In genomic region chr15:71275566-71276354, GRCh38 we compare ENCODE assay signal across 15 cellular contexts.
DNase-seq lines count a peak whose midpoint lies in the region; ATAC-seq and TF ChIP-seq lines count a peak whose summit lies in the region.
"Had no signal": no experiment of that assay in that cellular context is flagged by ENCODE, and none has a peak within 500 bp of the region (broad histone marks: within the 10 kb centered on the region; RNA-seq: fewer than 3 reads in every experiment).

No MANE protein-coding gene starts in this region.

- no peaks in the 10 kb centered on the region for H3K27me3 Mint-ChIP-seq in MCF 10A (ENCODE audit: insufficient read depth, unreplicated experiment)
- H3K27me3 Mint-ChIP-seq in nephron (ENCODE audit: low read depth) = no peaks in the 10 kb centered on the region

- H3K9me3 Mint-ChIP-seq in MCF 10A (ENCODE audit: unreplicated experiment) (no peaks in the 10 kb centered on the region), nephron (peaks cover 4% of the 10 kb centered on the region)
- H3K9me3 Mint-ChIP-seq: activated naive CD8-positive, alpha-beta T cell treated with anti-CD3 and anti-CD28 coated beads, Interleukin-2, amount 10 ng/mL, durations not matched to agents 7 days and 5 days; CD4-positive, CD25-positive, alpha-beta regulatory T cell had no signal

- TF ChIP-seq CTCF in MCF 10A (IDR thresholded peaks at IDR 0.05; ENCODE audit: unreplicated experiment) (no peak), nephron (IDR thresholded peaks at IDR 0.05; ENCODE audit: unreplicated experiment in 3 of 3) (no peak)

- H3K4me3 ChIP-seq in ACC112 (ENCODE audit: low read depth, low read length) = no peak overlapping the region
- H3K4me3 ChIP-seq: esophagus muscularis mucosa had no signal

- H2AFZ ChIP-seq in ACC112 (ENCODE audit: low read length, unreplicated experiment) = no peak overlapping the region

- peaks cover 56% of the 10 kb centered on the region for H3K4me1 Mint-ChIP-seq in MCF 10A (ENCODE audit: insufficient read depth, unreplicated experiment)
- peaks cover 61% of the 10 kb centered on the region for H3K4me1 Mint-ChIP-seq in nephron
- H3K4me1 Mint-ChIP-seq: activated naive CD8-positive, alpha-beta T cell treated with anti-CD3 and anti-CD28 coated beads, Interleukin-2, amount 10 ng/mL, durations not matched to agents 7 days and 5 days; CD4-positive, CD25-positive, alpha-beta regulatory T cell had no signal

- intact Hi-C loops in MCF 10A (cut with micrococcal nuclease) = no loop called here

- peaks cover 4% of the 10 kb centered on the region for H3K79me2 ChIP-seq in ACC112 (ENCODE audit: control insufficient read depth, insufficient read depth, low read length, unreplicated experiment)

- ATAC-seq in GM21390 (IDR thresholded peaks at IDR 0.05; ENCODE audit: unreplicated experiment) = no peak

- H3K4me1 ChIP-seq in ACC112 (ENCODE audit: control insufficient read depth, insufficient read depth, low read length, unreplicated experiment) = peaks cover 65% of the 10 kb centered on the region

- H3K27ac ChIP-seq in ACC112 (ENCODE audit: low read depth, low read length) = peak overlapping the region; percentile 69
- H3K27ac ChIP-seq: esophagus muscularis mucosa, KMS-11 had no signal

- POLR2A ChIA-PET in MCF 10A (lab: Yijun Ruan, JAX) = interaction anchor here (0.6 to 0.9 kb wide), 2 partner anchors 19 to 122 kb away, joined by 3 read pairs; no protein-coding TSS in a partner anchor

- H3K27me3 ChIP-seq in ACC112 (ENCODE audit: insufficient read depth, low read length) = no peaks in the 10 kb centered on the region
- H3K27me3 ChIP-seq: esophagus muscularis mucosa had no signal

- BruUV-seq in MCF 10A (replicated peaks; lab: Mats Ljungman, UMichigan) = no TSS peak

- DNase-seq in NOMO-1 treated with DMSO at 0.1 percent for 48 hours (lab: John Stamatoyannopoulos, UW; ENCODE audit: unreplicated experiment) (peak; percentile 12), MCF 10A (ENCODE audit: unreplicated experiment) (no peak), NCI-H1092 treated with DMSO at 0.1 percent for 48 hours (lab: John Stamatoyannopoulos, UW) (no peak), NCI-H2029 (lab: John Stamatoyannopoulos, UW) (no peak), NCI-H510A treated with DMSO at 0.1 percent for 48 hours (lab: John Stamatoyannopoulos, UW) (no peak)
- DNase-seq: activated naive CD8-positive, alpha-beta T cell treated with anti-CD3 and anti-CD28 coated beads, Interleukin-2, amount 10 ng/mL, durations not matched to agents 7 days and 5 days; caudate nucleus; CD4-positive, CD25-positive, alpha-beta regulatory T cell; NCI-H1105 treated with DMSO at 0.1 percent for 48 hours; NCI-H526 treated with DMSO at 0.1 percent for 48 hours had no signal

- H3K36me3 Mint-ChIP-seq in MCF 10A (ENCODE audit: insufficient read depth, unreplicated experiment) (no peaks in the 10 kb centered on the region), nephron (ENCODE audit: low read depth) (no peaks in the 10 kb centered on the region)
- H3K36me3 Mint-ChIP-seq: activated naive CD8-positive, alpha-beta T cell treated with anti-CD3 and anti-CD28 coated beads, Interleukin-2, amount 10 ng/mL, durations not matched to agents 7 days and 5 days; CD4-positive, CD25-positive, alpha-beta regulatory T cell had no signal

- H3K4me3 Mint-ChIP-seq in MCF 10A (ENCODE audit: unreplicated experiment) (no peak overlapping the region), nephron (no peak overlapping the region)
- H3K4me3 Mint-ChIP-seq: activated naive CD8-positive, alpha-beta T cell treated with anti-CD3 and anti-CD28 coated beads, Interleukin-2, amount 10 ng/mL, durations not matched to agents 7 days and 5 days; CD4-positive, CD25-positive, alpha-beta regulatory T cell had no signal

- CTCF ChIA-PET in MCF 10A (lab: Yijun Ruan, JAX) = interaction anchor here (0.6 to 0.9 kb wide), 3 partner anchors 13 to 159 kb away, joined by 3 to 4 read pairs (median 3); no protein-coding TSS in a partner anchor

- H3K27ac Mint-ChIP-seq in MCF 10A (ENCODE audit: low read depth, unreplicated experiment) = peak overlapping the region; percentile 81
- H3K27ac Mint-ChIP-seq in nephron = peak overlapping the region; percentile 19 to 54 (median 41)
- H3K27ac Mint-ChIP-seq: activated naive CD8-positive, alpha-beta T cell treated with anti-CD3 and anti-CD28 coated beads, Interleukin-2, amount 10 ng/mL, durations not matched to agents 7 days and 5 days; CD4-positive, CD25-positive, alpha-beta regulatory T cell had no signal

- no peaks in the 10 kb centered on the region for H3K36me3 ChIP-seq in ACC112 (ENCODE audit: insufficient read depth, low read length)
- H3K36me3 ChIP-seq: esophagus muscularis mucosa had no signal
